ENCODE assay signal across 10 cellular contexts in genomic region chr21:16302851-16303282, GRCh38.
DNase-seq lines count a peak whose midpoint lies in the region; ATAC-seq and TF ChIP-seq lines count a peak whose summit lies in the region.
"Had no signal": no experiment of that assay in that cellular context is flagged by ENCODE, and none has a peak within 500 bp of the region (broad histone marks: within the 10 kb centered on the region; RNA-seq: fewer than 3 reads in every experiment).

No MANE protein-coding gene starts in this region.

- TF ChIP-seq POLR2A in suprapubic skin (IDR thresholded peaks at IDR 0.05), result no peak

- no peak for ATAC-seq in HG03565 (IDR thresholded peaks at IDR 0.05; ENCODE audit: unreplicated experiment)
- no peak for ATAC-seq in HG03378 (IDR thresholded peaks at IDR 0.05; ENCODE audit: unreplicated experiment)
- ATAC-seq in GM19395 (IDR thresholded peaks at IDR 0.05; ENCODE audit: unreplicated experiment), result no peak

- intact Hi-C loops in dorsolateral prefrontal cortex (cut with DNase I), result loop anchor here (10.0 kb wide), 1 partner anchor 108 kb away; no protein-coding TSS in a partner anchor

- H3K27me3 ChIP-seq in dorsolateral prefrontal cortex (no peaks in the 10 kb centered on the region), liver (ENCODE audit: control insufficient read depth in 4 of 4, insufficient read depth in 4 of 4, low read length in 3 of 4) (no peaks in the 10 kb centered on the region), suprapubic skin (no peaks in the 10 kb centered on the region)

- TF ChIP-seq EP300 in suprapubic skin (IDR thresholded peaks at IDR 0.05), result no peak

- H3K36me3 ChIP-seq in liver (ENCODE audit: control insufficient read depth in 4 of 4, insufficient read depth in 3 of 4, low read depth in 1 of 4, low read length in 3 of 4), result no peaks in the 10 kb centered on the region
- no peaks in the 10 kb centered on the region for H3K36me3 ChIP-seq in suprapubic skin

- H3K4me1 ChIP-seq in liver (ENCODE audit: control insufficient read depth in 4 of 4, insufficient read depth in 4 of 4, low read length in 3 of 4) (peaks cover 0 to 23% (median 11%) of the 10 kb centered on the region in 4 donors), suprapubic skin (no peaks in the 10 kb centered on the region)

- WGBS in liver, result 18% methylated on average over 4 of the region's 4 CpGs
- WGBS in suprapubic skin, result 50% methylated on average over 4 of the region's 4 CpGs

- TF ChIP-seq CTCF in LNCaP clone FGC (IDR thresholded peaks at IDR 0.05; ENCODE audit: control insufficient read depth, extremely low read depth, insufficient read depth), result no peak
- TF ChIP-seq CTCF in dorsolateral prefrontal cortex (IDR thresholded peaks at IDR 0.05 in 54 of 56, conservative IDR thresholded peaks at IDR 0.05 in 2 of 56; ENCODE audit: low read depth in 1 of 56, partially characterized antibody in 56 of 56), result peak in 1 of 56 donors; percentile 11
- TF ChIP-seq CTCF in liver (IDR thresholded peaks at IDR 0.05; ENCODE audit: low read depth, low read length, missing input control), result no peak
- TF ChIP-seq CTCF in suprapubic skin (IDR thresholded peaks at IDR 0.05), result no peak

- peak; percentile 53 to 62 for TF ChIP-seq RAD21 in liver (IDR thresholded peaks at IDR 0.05)

- H3K4me3 ChIP-seq in LNCaP clone FGC (ENCODE audit: low read depth, low read length), result 0 out of 2 replicates have a peak overlapping the region, but pooled peaks have one; percentile 11
- H3K4me3 ChIP-seq in dorsolateral prefrontal cortex, result peak overlapping the region in 33 of 59 donors; percentile 3 to 43 (median 18)
- H3K4me3 ChIP-seq in liver (ENCODE audit: low read depth in 1 of 3, low read length in 3 of 3), result no peak overlapping the region
- H3K4me3 ChIP-seq in suprapubic skin, result no peak overlapping the region

- peak overlapping the region in 1 of 2 donors; percentile 45 for H3K9ac ChIP-seq in liver (ENCODE audit: low read depth in 1 of 2, low read length in 2 of 2)

- H3K27ac ChIP-seq in dorsolateral prefrontal cortex, result peak overlapping the region; percentile 73 to 96 (median 87)
- H3K27ac ChIP-seq in liver (ENCODE audit: low read depth in 1 of 2, low read length in 2 of 2), result peak overlapping the region; percentile 75 to 79
- H3K27ac ChIP-seq in suprapubic skin, result peak overlapping the region; percentile 13

- DNase-seq in LNCaP clone FGC (ENCODE audit: low read depth) (no peak), dorsolateral prefrontal cortex (peak in 4 of 10 donors; percentile 15 to 58 (median 30)), suprapubic skin (ENCODE audit: low spot score in 2 of 2) (no peak), iPS-NIHi11 (ENCODE audit: low spot score) (no peak)
- DNase-seq: kidney glomerular epithelial cell, NCI-H446 had no signal

- H3K9me3 ChIP-seq in liver (ENCODE audit: control insufficient read depth in 4 of 4, low read length in 3 of 4), result no peaks in the 10 kb centered on the region
- H3K9me3 ChIP-seq in suprapubic skin, result no peaks in the 10 kb centered on the region

TF ChIP-seq in liver, 16 proteins besides CTCF, POLR2A, EP300 and RAD21:
- TF ChIP-seq HNF4A (conservative IDR thresholded peaks at IDR 0.05), result peak; percentile 68 to 83
- peak; percentile 84 for TF ChIP-seq REST (IDR thresholded peaks at IDR 0.05)
- TF ChIP-seq RXRA (IDR thresholded peaks at IDR 0.05), result peak; percentile 74 to 76
- TF ChIP-seq NR2F2 (IDR thresholded peaks at IDR 0.05), result peak; percentile 88
- TF ChIP-seq MAX (IDR thresholded peaks at IDR 0.05), result peak; percentile 70
- peak; percentile 77 for TF ChIP-seq SP1 (IDR thresholded peaks at IDR 0.05)
- peak; percentile 84 for TF ChIP-seq TAF1 (conservative IDR thresholded peaks at IDR 0.05)
- TF ChIP-seq JUND (IDR thresholded peaks at IDR 0.05), result peak; percentile 46 to 61
- TF ChIP-seq FOXA2 (IDR thresholded peaks at IDR 0.05), result peak; percentile 62
- TF ChIP-seq YY1 (IDR thresholded peaks at IDR 0.05), result peak; percentile 73
- peak; percentile 30 for TF ChIP-seq HNF4G (IDR thresholded peaks at IDR 0.05)
- TF ChIP-seq ZBTB33 (IDR thresholded peaks at IDR 0.05), result peak; percentile 49
- TF ChIP-seq FOXA1 (IDR thresholded peaks at IDR 0.05), result peak; percentile 13
- TF ChIP-seq EGR1 (IDR thresholded peaks at IDR 0.05; ENCODE audit: low read depth in 2 of 2), result no peak
- no peak for TF ChIP-seq GABPA (IDR thresholded peaks at IDR 0.05 in 1 of 2, conservative IDR thresholded peaks at IDR 0.05 in 1 of 2)
- no peak for TF ChIP-seq ATF3 (IDR thresholded peaks at IDR 0.05)
TF ChIP-seq in liver: peak in this region for 13.

Comparison
In these comparisons a context has a peak if more than half of its experiments do, and no peak if none do; other contexts are left out.
1. H3K4me3 ChIP-seq: peak in LNCaP clone FGC (single experiment) and dorsolateral prefrontal cortex (33 of 59); none in liver (0 of 3) and suprapubic skin (single experiment).
2. H3K27ac ChIP-seq: peak in every context shown above with its lines; median percentile 87 in dorsolateral prefrontal cortex; 77 in liver; 13 in suprapubic skin.